Comparison of ENCODE assay signal across 9 cellular contexts in genomic region chr1:12173631-12174121, GRCh38. TPM values are rescaled to one million over a fixed set of nuclear protein-coding genes. Genes with fewer than 3 reads are reported as not detected.
A peak's percentile ranks its signal among the peaks of the same experiment; 100 is the strongest.
DNase-seq lines count a peak whose midpoint lies in the region; ATAC-seq and TF ChIP-seq lines count a peak whose summit lies in the region.
"Had no signal": no experiment of that assay in that cellular context is flagged by ENCODE, and none has a peak within 500 bp of the region (broad histone marks: within the 10 kb centered on the region; RNA-seq: fewer than 3 reads in every experiment).

No MANE protein-coding gene starts in this region.

- peaks cover 0 to 5% (median 0%) of the 10 kb centered on the region in 7 donors for H3K27me3 ChIP-seq in heart right ventricle

- H3K36me3 ChIP-seq in heart right ventricle, result peaks cover 0 to 34% (median 0%) of the 10 kb centered on the region in 9 donors
- H3K36me3 ChIP-seq: cardiac muscle cell had no signal

- peak; percentile 7 to 60 (median 36) for ATAC-seq in heart right ventricle
- ATAC-seq in GM18520 (IDR thresholded peaks at IDR 0.05; ENCODE audit: unreplicated experiment), result no peak
- ATAC-seq in HG02970 (IDR thresholded peaks at IDR 0.05; ENCODE audit: low FRiP score, unreplicated experiment), result no peak

- H3K4me1 ChIP-seq in heart right ventricle, result peaks cover 16 to 100% (median 93%) of the 10 kb centered on the region in 9 donors

- H3K9me3 ChIP-seq in heart right ventricle, result no peaks in the 10 kb centered on the region

- DNase-seq in KBM-7 (peak; percentile 85), heart right ventricle (peak in 1 of 2 donors; percentile 68), NCI-H2081 treated with DMSO at 0.1 percent for 48 hours (lab: John Stamatoyannopoulos, UW) (no peak), NCI-H1092 treated with DMSO at 0.1 percent for 48 hours (lab: John Stamatoyannopoulos, UW) (no peak)
- peak; percentile 84 for DNase-seq in activated CD8-positive, alpha-beta memory T cell treated with anti-CD3 and anti-CD28 coated beads, Interleukin-2, amount 50 U/mL, for 24 hours (ENCODE audit: extremely low read depth)
- DNase-seq in stimulated activated CD4-positive, alpha-beta T cell treated with anti-CD3 and anti-CD28 coated beads, Interleukin-4, amount 100 ng/mL, for 48 hours (ENCODE audit: low read depth in 2 of 2), result peak; percentile 64 to 79

- no peak for TF ChIP-seq CTCF in heart right ventricle (IDR thresholded peaks at IDR 0.05)

- in situ Hi-C loops in KBM-7 (cut with MboI; ENCODE audit: low pct_unique_long_range_greater_than_20kb, low sequenced_read_pairs), result no loop called here

- 50 to 57% methylated on average over 11 of the region's 11 CpGs for WGBS in heart right ventricle, 2 donors

- intact Hi-C loops in heart right ventricle (cut with DNase I), result no loop called here

- H3K4me3 ChIP-seq in heart right ventricle, result peak overlapping the region in 5 of 10 donors; percentile 1 to 94 (median 15)
- H3K4me3 ChIP-seq: cardiac muscle cell had no signal

- peak overlapping the region; percentile 33 to 99 (median 80) for H3K27ac ChIP-seq in heart right ventricle
- H3K27ac ChIP-seq: cardiac muscle cell had no signal

RNA-seq across cellular contexts. Expression of gene TNFRSF1B, which starts 6.9 kb away (rescaled TPM):
- 10 to 100 TPM in 8 of 10 donors, 1 to 10 TPM in 2; 8.0 to 55.4 (median 15.7) TPM for total RNA-seq in heart right ventricle
- 10 to 100 TPM; 11.9 to 15.3 TPM for polyA plus RNA-seq in heart right ventricle
- polyA plus RNA-seq: cardiac muscle cell had no signal

RNA-seq across cellular contexts. Expression of gene VPS13D, which starts 56.2 kb away (rescaled TPM):
- total RNA-seq in heart right ventricle, result 100 to 1,000 TPM in 2 of 10 donors, 10 to 100 TPM in 8; 59.6 to 161 (median 92.0) TPM
- 10 to 100 TPM; 36.9 to 48.2 TPM for polyA plus RNA-seq in heart right ventricle

Comparison
In these comparisons a context has a peak if more than half of its experiments do, and no peak if none do; other contexts are left out.
1. DNase-seq: peak in KBM-7 (single experiment), activated CD8-positive, alpha-beta memory T cell treated with anti-CD3 and anti-CD28 coated beads, Interleukin-2, amount 50 U/mL, for 24 hours (single experiment) and stimulated activated CD4-positive, alpha-beta T cell treated with anti-CD3 and anti-CD28 coated beads, Interleukin-4, amount 100 ng/mL, for 48 hours (2 of 2); none in NCI-H2081 treated with DMSO at 0.1 percent for 48 hours (single experiment) and NCI-H1092 treated with DMSO at 0.1 percent for 48 hours (single experiment).
2. ATAC-seq: peak in heart right ventricle (8 of 8); none in GM18520 (single experiment) and HG02970 (single experiment).